In the genomic region with DNA sequence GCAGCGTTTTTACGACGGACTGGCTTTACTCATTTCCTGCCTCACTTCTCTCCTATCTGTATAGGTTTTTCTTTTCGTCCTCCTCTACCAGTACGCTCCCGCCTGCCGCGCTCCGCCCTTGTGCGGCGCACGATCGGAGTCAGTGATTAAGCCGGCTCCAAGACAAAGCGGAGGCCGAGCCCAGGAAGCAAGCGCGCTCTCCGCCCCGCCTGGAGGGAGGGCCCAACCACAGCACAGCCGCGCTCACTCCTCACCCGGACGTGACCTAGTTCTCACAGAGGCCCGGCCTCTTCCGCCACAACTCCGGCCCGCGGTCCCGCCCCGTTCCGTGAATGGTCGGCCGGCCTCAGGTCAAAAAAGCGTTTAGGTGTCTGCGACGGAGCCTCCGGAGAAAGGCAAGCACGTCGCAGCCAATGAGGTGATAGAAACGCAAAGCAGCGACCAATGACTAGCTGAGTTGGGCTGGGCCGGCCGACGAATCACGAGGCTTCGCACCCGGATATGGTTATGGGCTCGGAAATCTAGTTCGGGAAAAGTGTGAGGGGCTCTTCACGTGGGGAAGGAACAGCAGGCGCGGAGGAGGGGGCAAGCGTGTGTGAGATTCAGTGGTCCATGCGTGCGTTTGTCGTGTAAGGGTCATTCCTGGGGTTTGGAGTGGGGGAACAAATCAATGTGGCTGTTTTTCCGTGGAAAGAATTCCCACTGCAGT, we compare ENCODE assay signal across 8 cellular contexts. TPM values are rescaled to one million over a fixed set of nuclear protein-coding genes. Genes with fewer than 3 reads are reported as not detected.
DNase-seq lines count a peak whose midpoint lies in the region; ATAC-seq and TF ChIP-seq lines count a peak whose summit lies in the region.

A gene with protein sequence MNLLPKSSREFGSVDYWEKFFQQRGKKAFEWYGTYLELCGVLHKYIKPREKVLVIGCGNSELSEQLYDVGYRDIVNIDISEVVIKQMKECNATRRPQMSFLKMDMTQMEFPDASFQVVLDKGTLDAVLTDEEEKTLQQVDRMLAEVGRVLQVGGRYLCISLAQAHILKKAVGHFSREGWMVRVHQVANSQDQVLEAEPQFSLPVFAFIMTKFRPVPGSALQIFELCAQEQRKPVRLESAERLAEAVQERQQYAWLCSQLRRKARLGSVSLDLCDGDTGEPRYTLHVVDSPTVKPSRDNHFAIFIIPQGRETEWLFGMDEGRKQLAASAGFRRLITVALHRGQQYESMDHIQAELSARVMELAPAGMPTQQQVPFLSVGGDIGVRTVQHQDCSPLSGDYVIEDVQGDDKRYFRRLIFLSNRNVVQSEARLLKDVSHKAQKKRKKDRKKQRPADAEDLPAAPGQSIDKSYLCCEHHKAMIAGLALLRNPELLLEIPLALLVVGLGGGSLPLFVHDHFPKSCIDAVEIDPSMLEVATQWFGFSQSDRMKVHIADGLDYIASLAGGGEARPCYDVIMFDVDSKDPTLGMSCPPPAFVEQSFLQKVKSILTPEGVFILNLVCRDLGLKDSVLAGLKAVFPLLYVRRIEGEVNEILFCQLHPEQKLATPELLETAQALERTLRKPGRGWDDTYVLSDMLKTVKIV (plus strand): TSS at position 494 of the 709 bp plus-strand sequence. CDS start 308 bp downstream, outside the sequence.

- peaks cover 0 to 2% (median 0%) of the 10 kb centered on the region in 7 donors for H3K9me3 Mint-ChIP-seq in CD14-positive monocyte

- ATAC-seq in GM19397 (IDR thresholded peaks at IDR 0.05; ENCODE audit: unreplicated experiment) (peak; percentile 99), HG03571 (IDR thresholded peaks at IDR 0.05; ENCODE audit: unreplicated experiment) (peak; percentile 99), left lung (peak; percentile 99)

- TF ChIP-seq CTCF in CD14-positive monocyte (IDR thresholded peaks at IDR 0.05), result no peak
- TF ChIP-seq CTCF in left lung (IDR thresholded peaks at IDR 0.05), result no peak

- H3K9me3 ChIP-seq in left lung, result no peaks in the 10 kb centered on the region

- H3K27me3 Mint-ChIP-seq in CD14-positive monocyte (ENCODE audit: low read depth in 3 of 3), result peaks cover 0 to 2% (median 2%) of the 10 kb centered on the region in 3 donors

- H3K36me3 Mint-ChIP-seq in CD14-positive monocyte, result peaks cover 21 to 24% of the 10 kb centered on the region in 2 donors

- H3K27me3 ChIP-seq in left lung, result no peaks in the 10 kb centered on the region

- H3K27ac ChIP-seq in left lung, result peak within 1 kb of the TSS; percentile 90 to 96

- intact Hi-C loops in CD14-positive monocyte (cut with micrococcal nuclease) (loop anchor here (1.0 to 5.0 kb wide), 2 partner anchors 38 to 39 kb away; a partner anchor contains a TSS), left lung (cut with DNase I) (no loop called here)

- peaks cover 21 to 39% of the 10 kb centered on the region in 2 donors for H3K4me1 ChIP-seq in left lung

- H3K4me3 ChIP-seq in left lung, result peak within 1 kb of the TSS; percentile 56 to 71

- peak within 1 kb of the TSS; percentile 96 to 99 (median 98) for H3K27ac Mint-ChIP-seq in CD14-positive monocyte

- H3K4me3 Mint-ChIP-seq in CD14-positive monocyte, result peak within 1 kb of the TSS; percentile 96

- H3K4me1 Mint-ChIP-seq in CD14-positive monocyte, result peaks cover 34% of the 10 kb centered on the region

- peaks cover 0 to 30% of the 10 kb centered on the region in 2 donors for H3K36me3 ChIP-seq in left lung

- DNase-seq in CD14-positive monocyte (ENCODE audit: low spot score) (peak; percentile 98), NCI-H82 (lab: John Stamatoyannopoulos, UW) (peak; percentile 100), dermis blood vessel endothelial cell (peak; percentile 100), left lung (peak; percentile 99 to 100)
- peak; percentile 96 to 98 for DNase-seq in activated CD4-positive, alpha-beta T cell treated with anti-CD3 and anti-CD28 coated beads, Interleukin-2, amount 50 U/mL, for 48 hours
- DNase-seq in stimulated activated CD4-positive, alpha-beta T cell treated with anti-CD3 and anti-CD28 coated beads, Interleukin-2, amount 100 ng/mL, for 48 hours, result peak; percentile 91 to 94

RNA-seq across cellular contexts. Expression of the gene that starts here (rescaled TPM):
- polyA plus RNA-seq in CD14-positive monocyte, result 10 to 100 TPM; 16.0 to 18.5 TPM
- total RNA-seq in dermis blood vessel endothelial cell (30.8 and 32.2 TPM in 2 replicates), left lung (10 to 100 TPM; 25.1 to 28.2 TPM)

Comparison
In these comparisons a context has a peak if more than half of its experiments do, and no peak if none do; other contexts are left out.
1. Peak in every context shown above with its lines: DNase-seq, ATAC-seq, H3K4me3 ChIP-seq and H3K27ac ChIP-seq.
2. intact Hi-C loops: an anchor here in CD14-positive monocyte (1.0 to 5.0 kb wide); none called in left lung.